ENCODE assay signal across 26 cellular contexts in the genomic region with DNA sequence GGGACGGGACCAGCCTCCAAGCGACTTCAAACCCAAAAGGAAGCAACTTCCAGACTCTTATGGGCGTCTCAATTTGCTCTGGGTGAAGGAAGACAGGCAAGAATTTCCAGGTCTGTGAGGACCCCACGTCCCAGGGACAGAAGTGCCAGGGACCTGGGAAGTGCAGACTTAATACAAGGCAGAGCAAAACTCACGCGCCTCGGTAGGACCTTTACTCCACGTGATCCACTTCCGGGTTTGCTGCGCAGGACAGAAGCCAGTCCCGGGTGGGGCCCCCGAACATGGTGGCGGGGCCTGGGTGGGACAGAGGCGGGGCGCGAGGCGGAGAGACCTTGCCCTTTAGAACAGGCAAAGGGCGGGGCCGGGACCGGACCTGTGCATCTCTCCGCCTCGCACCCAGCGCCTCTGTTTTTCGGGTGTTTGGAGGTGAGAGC. TPM values are rescaled to one million over a fixed set of nuclear protein-coding genes. Genes with fewer than 3 reads are reported as not detected.
DNase-seq lines count a peak whose midpoint lies in the region; ATAC-seq and TF ChIP-seq lines count a peak whose summit lies in the region.
"Had no signal": no experiment of that assay in that cellular context is flagged by ENCODE, and none has a peak within 500 bp of the region (broad histone marks: within the 10 kb centered on the region; RNA-seq: fewer than 3 reads in every experiment).

No MANE protein-coding gene starts in this region.

- TF ChIP-seq CTCF in Caco-2 (IDR thresholded peaks at IDR 0.05; ENCODE audit: insufficient read depth in 1 of 2, low read depth in 1 of 2, low read length in 1 of 2, severe bottlenecking in 1 of 2, unreplicated experiment in 1 of 2), result no peak

- H3K4me1 Mint-ChIP-seq in Caco-2 (ENCODE audit: low read depth, unreplicated experiment), result peaks cover 26% of the 10 kb centered on the region

- POLR2A ChIA-PET in Caco-2 (lab: Charles Lee), result no interaction called here

- H3K4me3 ChIP-seq in Caco-2 (ENCODE audit: low read depth, low read length) (no peak overlapping the region), H7 (ENCODE audit: insufficient read depth, low read depth, low read length) (no peak overlapping the region), aorta (ENCODE audit: low read length in 2 of 2) (no peak overlapping the region)
- H3K4me3 ChIP-seq: A549, PC-9, SJSA1 had no signal

- WGBS in aorta, 2 donors, result 90 to 93% methylated on average over 24 of the region's 24 CpGs

- ATAC-seq in HG02610 (IDR thresholded peaks at IDR 0.05; ENCODE audit: unreplicated experiment), result no peak
- ATAC-seq in aorta (ENCODE audit: low FRiP score), result no peak
- ATAC-seq: A549, Right ventricle myocardium inferior had no signal

- H3K27me3 Mint-ChIP-seq in Caco-2 (ENCODE audit: insufficient read depth, unreplicated experiment), result no peaks in the 10 kb centered on the region
- H3K27me3 Mint-ChIP-seq: CD4-positive, alpha-beta memory T cell had no signal

- BruUV-seq in Caco-2 (replicated peaks; lab: Mats Ljungman, UMichigan), result no TSS peak

- H3K4me3 Mint-ChIP-seq in Caco-2 (ENCODE audit: unreplicated experiment), result no peak overlapping the region
- H3K4me3 Mint-ChIP-seq: CD4-positive, alpha-beta memory T cell had no signal

- H3K36me3 ChIP-seq in Caco-2 (ENCODE audit: control insufficient read depth, insufficient read depth, low read length) (peaks cover 5% of the 10 kb centered on the region; the same call in 1 of the 2 replicates), H7 (replicated peaks; ENCODE audit: control insufficient read depth, insufficient read depth, low read length) (no peaks in the 10 kb centered on the region; the same call in 1 of the 2 replicates), aorta (ENCODE audit: control insufficient read depth in 1 of 2, insufficient read depth in 2 of 2, low read length in 1 of 2) (no peaks in the 10 kb centered on the region)

- H3K9me3 Mint-ChIP-seq in Caco-2 (ENCODE audit: unreplicated experiment), result peaks cover 17% of the 10 kb centered on the region

- H3K9me3 ChIP-seq in Caco-2, result peaks cover 24% of the 10 kb centered on the region
- H3K9me3 ChIP-seq in aorta (ENCODE audit: control insufficient read depth, low read length), result no peaks in the 10 kb centered on the region
- H3K9me3 ChIP-seq: SJSA1 had no signal

- DNase-seq in Caco-2, result no peak
- DNase-seq in H7, result peak; percentile 52
- peak; percentile 31 for DNase-seq in ecto neural progenitor cell (ENCODE audit: low spot score)
- peak; percentile 31 for DNase-seq in mucosa of gallbladder (ENCODE audit: low spot score)
- DNase-seq in HT-29 (ENCODE audit: low spot score), result no peak
- no peak for DNase-seq in aorta
- no peak for DNase-seq in NK-92 (lab: John Stamatoyannopoulos, UW; ENCODE audit: unreplicated experiment)
- DNase-seq: C1 segment of cervical spinal cord; CD4-positive, alpha-beta memory T cell; DMS79 treated with DMSO at 0.1 percent for 48 hours; GF-D8; KBM-7; NCI-H1105 treated with DMSO at 0.1 percent for 48 hours; NCI-H146; NCI-H1930; NCI-H2107; NCI-H446; NCI-H524 treated with DMSO at 0.1 percent for 48 hours; NCI-H774; NK-92 treated with Interleukin-12 subunit alpha and Interleukin-12 subunit beta, amount 100 ng/mL, for 24 hours; PC-9; T-helper 1 cell had no signal

- H3K36me3 Mint-ChIP-seq in Caco-2 (ENCODE audit: insufficient read depth, unreplicated experiment), result peaks cover 84% of the 10 kb centered on the region

- H3K27me3 ChIP-seq in Caco-2 (replicated peaks; ENCODE audit: control insufficient read depth, insufficient read depth, low read length) (no peaks in the 10 kb centered on the region), H7 (ENCODE audit: control insufficient read depth, insufficient read depth, low read length) (no peaks in the 10 kb centered on the region), aorta (ENCODE audit: control insufficient read depth in 1 of 2, insufficient read depth in 2 of 2, low read length in 1 of 2) (no peaks in the 10 kb centered on the region)
- H3K27me3 ChIP-seq: SJSA1 had no signal

- intact Hi-C loops in Caco-2 (cut with micrococcal nuclease; ENCODE audit: unreplicated experiment) (no loop called here), aorta (cut with DNase I) (no loop called here)

- CTCF ChIA-PET in Caco-2 (lab: Charles Lee), result no interaction called here

- H3K4me1 ChIP-seq in Caco-2 (peaks cover 36% of the 10 kb centered on the region), aorta (ENCODE audit: control insufficient read depth in 1 of 2, insufficient read depth in 2 of 2, low read length in 2 of 2) (no peaks in the 10 kb centered on the region)
- H3K4me1 ChIP-seq: A549, SJSA1 had no signal

- no peak overlapping the region for H3K27ac ChIP-seq in aorta (ENCODE audit: low read depth in 1 of 2, low read length in 2 of 2)
- H3K27ac ChIP-seq: A549, PC-9, SJSA1 had no signal

- peak overlapping the region; percentile 80 for H3K27ac Mint-ChIP-seq in Caco-2 (ENCODE audit: unreplicated experiment)

RNA-seq across cellular contexts. Expression of a gene that starts 9.3 kb away (rescaled TPM):
- 27.5 and 28.5 TPM in 2 replicates for total RNA-seq in Caco-2 (2022)
- 10.0 and 10.7 TPM in 2 replicates for total RNA-seq in H7 (2014; rRNA removed; shearing (Covaris generic))
- 29.6 TPM for total RNA-seq in mucosa of gallbladder
- 1.3 and 3.3 TPM in 2 replicates for total RNA-seq in HT-29 (2014; rRNA removed; shearing (Covaris generic))
- total RNA-seq in aorta, result 10 to 100 TPM; 20.9 to 28.5 TPM
- polyA plus RNA-seq in aorta, result 1 to 10 TPM; 1.5 to 2.7 TPM

Comparison
In these comparisons a context has a peak if more than half of its experiments do, and no peak if none do; other contexts are left out.
1. DNase-seq: peak in H7 (single experiment), ecto neural progenitor cell (single experiment) and mucosa of gallbladder (single experiment); none in Caco-2 (0 of 2), HT-29 (single experiment), aorta (0 of 2) and NK-92 (single experiment).